Comparison of ENCODE assay signal across 8 cellular contexts in the genomic region with DNA sequence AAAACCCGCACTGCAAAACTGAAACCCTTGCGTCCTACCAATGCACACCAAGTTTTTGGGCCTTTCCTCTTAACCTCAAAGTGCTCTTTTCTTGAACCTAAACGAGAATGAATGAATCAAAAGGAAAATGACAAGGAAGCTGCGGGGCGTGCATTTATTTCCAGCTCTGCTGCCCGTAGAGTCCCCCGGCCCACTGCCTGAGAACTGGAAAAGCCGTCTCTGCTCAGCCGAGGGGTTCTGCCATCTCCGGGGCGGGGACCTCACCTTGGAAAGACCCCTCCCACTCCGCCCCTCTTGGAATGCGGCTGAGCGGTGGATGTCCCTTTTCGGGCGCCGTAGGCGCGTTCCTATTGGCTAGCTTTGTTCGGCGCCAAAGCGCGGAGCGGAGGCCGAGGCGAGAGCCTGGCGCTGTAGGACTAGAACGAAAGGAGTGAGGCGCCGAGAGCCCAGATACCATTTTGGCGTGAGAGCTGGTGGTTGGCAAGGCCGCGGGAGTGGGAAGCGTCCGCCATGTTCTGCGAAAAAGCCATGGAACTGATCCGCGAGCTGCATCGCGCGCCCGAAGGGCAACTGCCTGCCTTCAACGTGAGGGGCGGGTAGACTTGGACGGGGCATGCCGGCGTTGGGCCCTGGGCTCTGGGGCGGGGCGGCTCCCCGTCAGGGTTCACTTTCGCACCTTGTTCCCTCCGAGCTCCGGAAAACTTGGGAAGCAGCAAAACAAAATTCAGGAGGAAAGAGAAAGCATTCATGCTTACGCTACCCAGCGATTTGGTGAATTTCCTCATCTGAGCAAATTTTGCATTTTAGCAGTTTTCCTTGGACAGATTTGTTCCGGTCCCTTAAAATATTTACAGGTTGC. TPM values are rescaled to one million over a fixed set of nuclear protein-coding genes. Genes with fewer than 3 reads are reported as not detected.
A peak's percentile ranks its signal among the peaks of the same experiment; 100 is the strongest.
DNase-seq lines count a peak whose midpoint lies in the region; ATAC-seq lines count a peak whose summit lies in the region.

A gene (plus strand): TSS at position 363 of the 859 bp plus-strand sequence. CDS start 148 bp downstream, at position 511.

- H3K4me1 ChIP-seq in mesodermal cell (ENCODE audit: control insufficient read depth, insufficient read depth, low read length, poor library complexity, severe bottlenecking) = peaks cover 11% of the 10 kb centered on the region

- H3K9me3 ChIP-seq in mesodermal cell (ENCODE audit: control insufficient read depth, low read length) = peaks cover 18% of the 10 kb centered on the region

- in situ Hi-C loops in Caki2 (cut with HindIII; ENCODE audit: low pct_unique_long_range_greater_than_20kb, low sequenced_read_pairs) = no loop called here
- in situ Hi-C loops in endometrial microvascular endothelial cells (cut with HindIII; ENCODE audit: inconsistent ontology term, low pct_unique_long_range_greater_than_20kb, low sequenced_read_pairs) = no loop called here

- ATAC-seq in GM21367 (IDR thresholded peaks at IDR 0.05; ENCODE audit: unreplicated experiment) = peak; percentile 89

- H3K4me3 ChIP-seq in mesodermal cell (ENCODE audit: extremely low read depth, insufficient read depth, low read length, poor library complexity, severe bottlenecking) = peak within 1 kb of the TSS; percentile 88

- 2 to 4% methylated on average over 42 to 56 of the region's 56 CpGs for WGBS in mesodermal cell (ENCODE audit: insufficient coverage in 2 of 2), 2 experiments

- DNase-seq in Caki2 (ENCODE audit: low read depth) = peak; percentile 93
- DNase-seq in HT-29 (ENCODE audit: low spot score) = peak; percentile 96
- peak; percentile 74 to 86 for DNase-seq in NOMO-1 (lab: John Stamatoyannopoulos, UW; ENCODE audit: unreplicated experiment in 2 of 2)
- DNase-seq in activated CD8-positive, alpha-beta memory T cell treated with anti-CD3 and anti-CD28 coated beads for 4 hours (ENCODE audit: low read depth in 2 of 2) = peak; percentile 40 to 57
- DNase-seq in stimulated activated CD8-positive, alpha-beta memory T cell treated with anti-CD3 and anti-CD28 coated beads, Interleukin-15, amount 100 ng/mL, for 1 hour (ENCODE audit: low read depth) = peak; percentile 48

- peak within 1 kb of the TSS; percentile 87 for H3K27ac ChIP-seq in mesodermal cell (ENCODE audit: low read depth, low read length, severe bottlenecking)

- H3K36me3 ChIP-seq in mesodermal cell (ENCODE audit: control insufficient read depth, insufficient read depth, low read length) = peaks cover 25% of the 10 kb centered on the region

RNA-seq across cellular contexts. Expression of the gene that starts here (rescaled TPM):
- 14.9 and 17.1 TPM in 2 replicates for total RNA-seq in Caki2 (2014; rRNA removed; shearing (Covaris generic); ENCODE audit: low replicate concordance)
- 20.2 and 21.1 TPM in 2 replicates for total RNA-seq in HT-29 (2014; rRNA removed; shearing (Covaris generic))
- total RNA-seq in endometrial microvascular endothelial cells (ENCODE audit: inconsistent ontology term) = 21.7 TPM
- 14.6 TPM for polyA plus RNA-seq in mesodermal cell (2013, experiment 1 of 2)
- 15.6 TPM for polyA plus RNA-seq in mesodermal cell (2013, experiment 2 of 2)

Comparison
In these comparisons a context has a peak if more than half of its experiments do, and no peak if none do; other contexts are left out.
1. Peak in every context shown above with its lines: DNase-seq, ATAC-seq, H3K4me3 ChIP-seq and H3K27ac ChIP-seq.